ENCODE assay signal across 1 cellular context in the genomic region with DNA sequence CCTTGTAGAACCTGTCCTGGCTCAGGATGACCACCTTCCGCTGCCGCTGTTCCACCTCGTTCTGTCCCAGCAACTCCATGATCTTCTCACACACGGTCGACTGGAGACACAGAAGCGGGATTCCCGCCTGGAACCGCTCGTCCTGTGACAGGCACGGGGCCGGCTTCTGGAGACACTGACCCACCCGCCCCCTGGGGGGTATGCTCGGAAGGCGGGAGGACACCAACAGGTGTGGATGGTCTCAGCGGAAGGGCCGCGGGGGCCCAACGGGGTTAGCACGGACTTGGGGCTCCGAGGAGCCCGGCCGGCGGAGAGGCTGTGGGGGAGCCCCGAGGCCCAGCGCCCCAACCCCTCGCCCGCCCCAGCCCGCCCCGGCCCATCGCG.
TF ChIP-seq lines count a peak whose summit lies in the region.

No MANE protein-coding gene starts in this region.

TF ChIP-seq in SK-N-SH treated with all-trans-retinoic acid at 6 μM for 48 hours, 23 proteins besides CTCF, POLR2A, EP300 and RAD21 (continued from another document):
- TF ChIP-seq ESRRG (CRISPR knock-in tag; IDR thresholded peaks at IDR 0.05), result no peak
- no peak for TF ChIP-seq ISL1 (CRISPR knock-in tag; IDR thresholded peaks at IDR 0.05)
- TF ChIP-seq SNAI2 (CRISPR knock-in tag; IDR thresholded peaks at IDR 0.05), result no peak
- TF ChIP-seq ZNF8 (CRISPR knock-in tag; IDR thresholded peaks at IDR 0.05), result no peak
- TF ChIP-seq TOX (CRISPR knock-in tag; IDR thresholded peaks at IDR 0.05; ENCODE audit: borderline replicate concordance), result no peak
- TF ChIP-seq PPARA (CRISPR knock-in tag; IDR thresholded peaks at IDR 0.05; ENCODE audit: borderline replicate concordance), result no peak
- TF ChIP-seq ZNF565 (CRISPR knock-in tag; conservative IDR thresholded peaks at IDR 0.05; ENCODE audit: low read depth), result no peak
- no peak for TF ChIP-seq ZC3H10 (CRISPR knock-in tag; IDR thresholded peaks at IDR 0.05)
- TF ChIP-seq, protein P1, sequence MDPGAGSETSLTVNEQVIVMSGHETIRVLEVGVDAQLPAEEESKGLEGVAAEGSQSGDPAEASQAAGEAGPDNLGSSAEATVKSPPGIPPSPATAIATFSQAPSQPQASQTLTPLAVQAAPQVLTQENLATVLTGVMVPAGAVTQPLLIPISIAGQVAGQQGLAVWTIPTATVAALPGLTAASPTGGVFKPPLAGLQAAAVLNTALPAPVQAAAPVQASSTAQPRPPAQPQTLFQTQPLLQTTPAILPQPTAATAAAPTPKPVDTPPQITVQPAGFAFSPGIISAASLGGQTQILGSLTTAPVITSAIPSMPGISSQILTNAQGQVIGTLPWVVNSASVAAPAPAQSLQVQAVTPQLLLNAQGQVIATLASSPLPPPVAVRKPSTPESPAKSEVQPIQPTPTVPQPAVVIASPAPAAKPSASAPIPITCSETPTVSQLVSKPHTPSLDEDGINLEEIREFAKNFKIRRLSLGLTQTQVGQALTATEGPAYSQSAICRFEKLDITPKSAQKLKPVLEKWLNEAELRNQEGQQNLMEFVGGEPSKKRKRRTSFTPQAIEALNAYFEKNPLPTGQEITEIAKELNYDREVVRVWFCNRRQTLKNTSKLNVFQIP (CRISPR knock-in tag; IDR thresholded peaks at IDR 0.05; ENCODE audit: borderline replicate concordance, low read depth), result no peak
- TF ChIP-seq BACH2 (CRISPR knock-in tag; IDR thresholded peaks at IDR 0.05; ENCODE audit: borderline replicate concordance), result no peak
- no peak for TF ChIP-seq ZNF70 (CRISPR knock-in tag; IDR thresholded peaks at IDR 0.05)
